Comparison of ENCODE assay signal across 8 cellular contexts in the genomic region with DNA sequence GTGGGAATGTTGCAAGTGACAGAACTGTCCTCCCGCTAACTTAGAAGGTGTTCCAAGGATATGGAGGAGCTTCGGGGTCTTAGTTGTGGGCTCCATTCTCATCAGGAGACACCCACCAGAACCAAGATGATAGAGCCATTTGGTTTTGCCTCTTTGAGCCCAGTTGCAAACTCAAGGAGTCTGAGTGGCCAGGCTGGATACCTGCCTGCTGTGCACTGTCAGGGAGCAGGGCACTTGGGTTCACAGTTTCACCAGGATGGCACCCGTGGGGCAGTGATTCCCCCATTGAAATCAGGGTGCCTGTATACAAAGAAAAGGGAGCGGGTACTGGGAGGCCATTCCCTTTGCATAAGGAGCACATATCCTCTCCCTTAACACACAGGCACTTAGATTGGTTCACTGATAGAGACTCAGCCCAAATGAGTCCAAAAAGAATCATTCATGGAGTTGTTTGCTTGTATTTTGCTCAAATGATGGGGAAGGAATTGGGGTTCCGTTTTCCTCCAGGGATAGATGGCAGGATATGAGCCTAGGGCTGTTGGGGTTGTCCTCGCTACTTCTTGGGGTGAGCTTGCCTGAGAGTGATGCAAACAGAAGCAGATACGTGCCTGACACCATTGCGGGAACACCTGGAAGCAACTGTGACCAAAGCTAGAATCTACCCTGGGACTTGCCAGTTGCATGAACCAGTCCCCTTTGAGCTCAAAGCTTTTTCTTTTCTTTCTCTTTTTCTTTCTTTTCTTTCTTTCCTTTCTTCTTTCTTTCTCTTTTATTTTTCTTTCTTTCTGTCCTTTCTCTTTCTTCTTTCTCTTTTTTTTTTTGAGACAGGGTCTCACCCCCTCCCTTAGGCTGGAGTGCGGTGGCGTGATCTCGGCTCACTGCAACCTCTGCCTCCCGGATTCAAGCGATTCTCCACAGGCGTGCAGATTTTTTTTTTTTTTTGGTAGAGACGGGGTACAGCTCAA. TPM values are rescaled to one million over a fixed set of nuclear protein-coding genes. Genes with fewer than 3 reads are reported as not detected.
DNase-seq lines count a peak whose midpoint lies in the region; ATAC-seq and TF ChIP-seq lines count a peak whose summit lies in the region.

No MANE protein-coding gene starts in this region.

- POLR2A ChIA-PET in naive thymus-derived CD8-positive, alpha-beta T cell (lab: Charles Lee) = interaction anchor here (0.6 to 25.4 kb wide), 13 partner anchors 8 to 759 kb away, joined by 3 to 1530 read pairs (median 4); a partner anchor contains a TSS

- DNase-seq in Calu3 (no peak), HFFc6 (no peak), mucosa of gallbladder (ENCODE audit: low spot score) (no peak), left cardiac atrium (no peak)
- peak; percentile 76 for DNase-seq in activated CD8-positive, alpha-beta memory T cell treated with anti-CD3 and anti-CD28 coated beads, Interleukin-2, amount 50 U/mL, for 48 hours
- peak in 4 of 10 donors; percentile 46 to 60 (median 48) for DNase-seq in naive thymus-derived CD8-positive, alpha-beta T cell

- H3K27ac Mint-ChIP-seq in Calu3 (ENCODE audit: unreplicated experiment) = peak overlapping the region; percentile 81
- peak overlapping the region; percentile 31; the same call in 1 of the 2 replicates for H3K27ac Mint-ChIP-seq in HFFc6
- peak overlapping the region; percentile 91 to 98 (median 96) for H3K27ac Mint-ChIP-seq in naive thymus-derived CD8-positive, alpha-beta T cell

- H3K27me3 Mint-ChIP-seq in Calu3 (ENCODE audit: unreplicated experiment) (no peaks in the 10 kb centered on the region), HFFc6 (ENCODE audit: insufficient read depth) (peaks cover 6% of the 10 kb centered on the region)
- no peaks in the 10 kb centered on the region for H3K27me3 Mint-ChIP-seq in naive thymus-derived CD8-positive, alpha-beta T cell

- TF ChIP-seq CTCF in Calu3 (IDR thresholded peaks at IDR 0.05; ENCODE audit: unreplicated experiment) = no peak
- TF ChIP-seq CTCF in HFFc6 (IDR thresholded peaks at IDR 0.05) = no peak

- intact Hi-C loops in Calu3 (cut with micrococcal nuclease; ENCODE audit: unreplicated experiment) (no loop called here), left cardiac atrium (cut with DNase I) (no loop called here)

- H3K9me3 Mint-ChIP-seq in Calu3 (ENCODE audit: low read depth, unreplicated experiment) (no peaks in the 10 kb centered on the region), HFFc6 (no peaks in the 10 kb centered on the region)
- H3K9me3 Mint-ChIP-seq in naive thymus-derived CD8-positive, alpha-beta T cell = no peaks in the 10 kb centered on the region

- CTCF ChIA-PET in Calu3 (lab: Charles Lee) = interaction anchor here (0.9 to 6.8 kb wide), 5 partner anchors 10 to 135 kb away, joined by 3 to 57 read pairs (median 9); no protein-coding TSS in a partner anchor

- H3K4me3 Mint-ChIP-seq in Calu3 (ENCODE audit: low read depth, unreplicated experiment) (peak overlapping the region; percentile 70), HFFc6 (peak overlapping the region; percentile 77)
- H3K4me3 Mint-ChIP-seq in naive thymus-derived CD8-positive, alpha-beta T cell = peak overlapping the region; percentile 76 to 89 (median 82)

- peaks cover 78% of the 10 kb centered on the region for H3K36me3 Mint-ChIP-seq in Calu3 (ENCODE audit: insufficient read depth, unreplicated experiment)
- no peaks in the 10 kb centered on the region for H3K36me3 Mint-ChIP-seq in HFFc6 (ENCODE audit: low read depth)
- peaks cover 0 to 19% (median under 1%) of the 10 kb centered on the region in 3 donors for H3K36me3 Mint-ChIP-seq in naive thymus-derived CD8-positive, alpha-beta T cell

- peak in 1 of 2 donors; percentile 21 for ATAC-seq in naive thymus-derived CD8-positive, alpha-beta T cell
- ATAC-seq in GM21786 (IDR thresholded peaks at IDR 0.05; ENCODE audit: unreplicated experiment) (no peak), left cardiac atrium (no peak), HG03460 (IDR thresholded peaks at IDR 0.05; ENCODE audit: unreplicated experiment) (no peak)

- TSS peak; percentile 40 for BruUV-seq in Calu3 (replicated peaks; lab: Mats Ljungman, UMichigan)

- peaks cover 22% of the 10 kb centered on the region for H3K4me1 Mint-ChIP-seq in Calu3 (ENCODE audit: low read depth, unreplicated experiment)
- peaks cover 24% of the 10 kb centered on the region for H3K4me1 Mint-ChIP-seq in HFFc6 (ENCODE audit: low read depth)
- peaks cover 31 to 58% (median 50%) of the 10 kb centered on the region in 4 donors for H3K4me1 Mint-ChIP-seq in naive thymus-derived CD8-positive, alpha-beta T cell

RNA-seq across cellular contexts. Expression of a gene that starts 1.3 kb away (rescaled TPM):
- total RNA-seq in Calu3 (2022) (25.2 and 27.6 TPM in 2 replicates), mucosa of gallbladder (7.8 TPM), left cardiac atrium (1 to 10 TPM in 1 of 2 donors, under 1 TPM in 1; 0.59 to 1.6 TPM)
- 10 to 100 TPM in 4 of 6 experiments, 1 to 10 TPM in 2; 8.9 to 16.9 (median 10.4) TPM for total RNA-seq in HFFc6 (2021; fragmentation: NEBNext Ultra II Directional; extraction: Animal tissue kit (Norgen Biotek cat#: 25700))
- 1 to 10 TPM; 7.6 to 7.7 TPM for total RNA-seq in naive thymus-derived CD8-positive, alpha-beta T cell
- polyA plus RNA-seq in naive thymus-derived CD8-positive, alpha-beta T cell = 10 to 100 TPM; 14.6 to 21.6 (median 20.6) TPM

RNA-seq across cellular contexts. Expression of a gene that starts 18.9 kb away (rescaled TPM):
- 64.6 and 72.6 TPM in 2 replicates for total RNA-seq in Calu3 (2022)
- 10 to 100 TPM; 25.8 to 30.7 (median 28.0) TPM for total RNA-seq in HFFc6 (2021; fragmentation: NEBNext Ultra II Directional; extraction: Animal tissue kit (Norgen Biotek cat#: 25700))
- 100 to 1,000 TPM; 176 to 181 TPM for total RNA-seq in naive thymus-derived CD8-positive, alpha-beta T cell
- 100 to 1,000 TPM in 2 of 3 donors, 10 to 100 TPM in 1; 83.1 to 204 (median 104) TPM for polyA plus RNA-seq in naive thymus-derived CD8-positive, alpha-beta T cell
- total RNA-seq in mucosa of gallbladder = 39.5 TPM
- 10 to 100 TPM; 14.6 to 20.1 TPM for total RNA-seq in left cardiac atrium

RNA-seq across cellular contexts. Expression of a gene that starts 28.1 kb away (rescaled TPM):
- total RNA-seq in Calu3 (2022) (207 and 218 TPM in 2 replicates), mucosa of gallbladder (89.0 TPM), left cardiac atrium (10 to 100 TPM; 30.2 to 55.1 TPM)
- 100 to 1,000 TPM; 346 to 394 (median 358) TPM for total RNA-seq in HFFc6 (2021; fragmentation: NEBNext Ultra II Directional; extraction: Animal tissue kit (Norgen Biotek cat#: 25700))
- total RNA-seq in naive thymus-derived CD8-positive, alpha-beta T cell = 10 to 100 TPM; 57.0 to 62.9 TPM
- 10 to 100 TPM; 20.5 to 25.3 (median 21.8) TPM for polyA plus RNA-seq in naive thymus-derived CD8-positive, alpha-beta T cell

RNA-seq across cellular contexts. Expression of a gene that starts 36.0 kb away (rescaled TPM):
- 14.3 and 20.2 TPM in 2 replicates for total RNA-seq in Calu3 (2022)
- total RNA-seq in HFFc6 (2021; fragmentation: NEBNext Ultra II Directional; extraction: Animal tissue kit (Norgen Biotek cat#: 25700)) = 1 to 10 TPM in 1 of 6 experiments, under 1 TPM in 5; 0.63 to 1.2 (median 0.87) TPM
- total RNA-seq in naive thymus-derived CD8-positive, alpha-beta T cell = not detected
- under 1 TPM; 0.21 to 0.26 (median 0.25) TPM for polyA plus RNA-seq in naive thymus-derived CD8-positive, alpha-beta T cell
- total RNA-seq in mucosa of gallbladder = 15.3 TPM
- under 1 TPM; 0.27 to 0.39 TPM for total RNA-seq in left cardiac atrium

RNA-seq across cellular contexts. Expression of a gene that starts 44.9 kb away (rescaled TPM):
- total RNA-seq in Calu3 (2022) (not detected in 2 replicates), mucosa of gallbladder (not detected), left cardiac atrium (not detected)
- total RNA-seq in HFFc6 (2021; fragmentation: NEBNext Ultra II Directional; extraction: Animal tissue kit (Norgen Biotek cat#: 25700)) = not detected
- not detected for total RNA-seq in naive thymus-derived CD8-positive, alpha-beta T cell
- not detected for polyA plus RNA-seq in naive thymus-derived CD8-positive, alpha-beta T cell

Comparison
In these comparisons a context has a peak if more than half of its experiments do, and no peak if none do; other contexts are left out.
1. H3K27ac Mint-ChIP-seq: peak in every context shown above with its lines; median percentile 96 in naive thymus-derived CD8-positive, alpha-beta T cell; 81 in Calu3; 31 in HFFc6.